Comparison of ENCODE assay signal across 8 cellular contexts in the genomic region with DNA sequence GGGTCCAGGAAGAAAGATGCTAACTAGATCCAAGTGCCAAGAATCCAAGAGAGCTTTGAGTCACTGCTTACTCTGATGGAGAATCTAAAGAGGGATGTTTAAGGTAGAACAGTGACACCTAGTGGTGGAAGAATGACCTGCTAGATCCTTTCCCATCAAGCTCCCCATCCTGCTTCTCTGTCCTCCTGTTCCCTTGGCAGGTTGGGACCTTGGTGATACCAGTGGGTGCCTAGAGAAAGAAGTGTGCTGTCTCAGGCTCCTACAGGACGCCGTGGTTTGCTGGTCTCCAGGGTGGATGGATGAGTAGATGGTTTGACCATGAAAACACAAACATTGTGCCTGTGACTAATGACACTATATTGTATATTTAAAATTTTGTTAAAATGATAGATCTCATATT.
DNase-seq lines count a peak whose midpoint lies in the region; ATAC-seq, FAIRE-seq and TF ChIP-seq lines count a peak whose summit lies in the region.

No MANE protein-coding gene starts in this region.

- no peaks in the 10 kb centered on the region for H3K9me3 ChIP-seq in CD4-positive, CD25-positive, alpha-beta regulatory T cell (ENCODE audit: control insufficient read depth in 2 of 2, low read length in 2 of 2)
- H3K9me3 ChIP-seq in SK-N-SH (no peaks in the 10 kb centered on the region), lung (ENCODE audit: control insufficient read depth in 2 of 2, insufficient read depth in 1 of 2, low read length in 1 of 2) (no peaks in the 10 kb centered on the region)

- POLR2A ChIA-PET in SK-N-SH (lab: Yijun Ruan, JAX): no interaction called here

- H3K27me3 ChIP-seq in CD4-positive, CD25-positive, alpha-beta regulatory T cell (ENCODE audit: control insufficient read depth, insufficient read depth, low read length): no peaks in the 10 kb centered on the region
- H3K27me3 ChIP-seq in SK-N-SH (ENCODE audit: insufficient read depth) (no peaks in the 10 kb centered on the region), lung (ENCODE audit: control insufficient read depth, insufficient read depth) (no peaks in the 10 kb centered on the region)

- H3K79me2 ChIP-seq in SK-N-SH (ENCODE audit: insufficient read depth): no peaks in the 10 kb centered on the region

- TF ChIP-seq CTCF in SK-N-SH (IDR thresholded peaks at IDR 0.05) (peak; percentile 75), lung (IDR thresholded peaks at IDR 0.05; ENCODE audit: control extremely low read depth, extremely low read depth) (peak; percentile 50)

- no peak overlapping the region for H3K4me3 ChIP-seq in CD4-positive, CD25-positive, alpha-beta regulatory T cell (ENCODE audit: low read depth, low read length)
- H3K4me3 ChIP-seq in SK-N-SH (ENCODE audit: low read depth in 2 of 2, low read length in 1 of 2) (peak overlapping the region in 1 of 2 experiments; percentile 29; a peak in 1 of 4 replicates), lung (no peak overlapping the region)

- CTCF ChIA-PET in SK-N-SH (lab: Yijun Ruan, JAX): interaction anchor here (0.6 to 9.2 kb wide), 46 partner anchors 8 to 552 kb away, joined by 3 to 141 read pairs (median 5); no protein-coding TSS in a partner anchor

- H3K4me1 Mint-ChIP-seq in CD4-positive, CD25-positive, alpha-beta regulatory T cell: no peaks in the 10 kb centered on the region
- H3K4me1 Mint-ChIP-seq in effector memory CD8-positive, alpha-beta T cell (ENCODE audit: low read depth in 2 of 2): no peaks in the 10 kb centered on the region

- H3K36me3 Mint-ChIP-seq in CD4-positive, CD25-positive, alpha-beta regulatory T cell: no peaks in the 10 kb centered on the region
- H3K36me3 Mint-ChIP-seq in effector memory CD8-positive, alpha-beta T cell (ENCODE audit: insufficient read depth): no peaks in the 10 kb centered on the region

- H3F3A ChIP-seq in SK-N-SH (replicated peaks; ENCODE audit: insufficient read depth): no peaks in the 10 kb centered on the region

- WGBS in SK-N-SH (ENCODE audit: low lambda C conversion rate): 5% methylated on average over 2 of the region's 2 CpGs
- 11 to 33% methylated on average over 2 of the region's 2 CpGs for WGBS in lung, 2 donors

- H2AFZ ChIP-seq in SK-N-SH (ENCODE audit: low read depth): no peak overlapping the region

- peak; percentile 71 for TF ChIP-seq RAD21 in SK-N-SH (IDR thresholded peaks at IDR 0.05; ENCODE audit: low read length)

- no peaks in the 10 kb centered on the region for H4K20me1 ChIP-seq in SK-N-SH (ENCODE audit: insufficient read depth)

- H3K4me3 Mint-ChIP-seq in CD4-positive, CD25-positive, alpha-beta regulatory T cell: no peak overlapping the region
- no peak overlapping the region for H3K4me3 Mint-ChIP-seq in effector memory CD8-positive, alpha-beta T cell

- H3K4me1 ChIP-seq in CD4-positive, CD25-positive, alpha-beta regulatory T cell (ENCODE audit: control insufficient read depth, insufficient read depth, low read length, poor library complexity, severe bottlenecking): no peaks in the 10 kb centered on the region
- H3K4me1 ChIP-seq in SK-N-SH (ENCODE audit: control insufficient read depth in 1 of 2, insufficient read depth in 2 of 2, low read depth in 1 of 2, low read length in 1 of 2) (0 out of 4 replicates have a peak, but pooled peaks cover 0 to 10% of the 10 kb centered on the region in 2 experiments), lung (ENCODE audit: control insufficient read depth in 2 of 2, insufficient read depth in 2 of 2, low read length in 2 of 2) (no peaks in the 10 kb centered on the region)

- no peak overlapping the region for H3K27ac Mint-ChIP-seq in CD4-positive, CD25-positive, alpha-beta regulatory T cell
- no peak overlapping the region for H3K27ac Mint-ChIP-seq in effector memory CD8-positive, alpha-beta T cell

- no peak for TF ChIP-seq EP300 in SK-N-SH (IDR thresholded peaks at IDR 0.05; ENCODE audit: borderline replicate concordance in 1 of 2, low read depth in 1 of 2, low read length in 1 of 2)

- no peak overlapping the region for H3K9ac ChIP-seq in SK-N-SH

- H3K9me2 ChIP-seq in SK-N-SH: no peaks in the 10 kb centered on the region

- peaks cover 0 to 2% (median 0%) of the 10 kb centered on the region in 7 donors for H3K9me3 Mint-ChIP-seq in CD4-positive, CD25-positive, alpha-beta regulatory T cell
- H3K9me3 Mint-ChIP-seq in effector memory CD8-positive, alpha-beta T cell: no peaks in the 10 kb centered on the region

- FAIRE-seq in GM18507 (lab: Jason Lieb, UNC): peak; percentile 81

- ATAC-seq in CD4-positive, CD25-positive, alpha-beta regulatory T cell (ENCODE audit: low read depth in 2 of 2): no peak
- ATAC-seq in HG02884 (IDR thresholded peaks at IDR 0.05; ENCODE audit: unreplicated experiment) (peak; percentile 90), lung (ENCODE audit: insufficient read depth, low FRiP score) (peak; percentile 73)
- ATAC-seq in effector memory CD8-positive, alpha-beta T cell (replicated peaks): peak; percentile 45

- peaks cover 4% of the 10 kb centered on the region for H3K27me3 Mint-ChIP-seq in CD4-positive, CD25-positive, alpha-beta regulatory T cell
- peaks cover 10 to 36% of the 10 kb centered on the region in 2 donors for H3K27me3 Mint-ChIP-seq in effector memory CD8-positive, alpha-beta T cell

- H3K36me3 ChIP-seq in CD4-positive, CD25-positive, alpha-beta regulatory T cell (ENCODE audit: control insufficient read depth, insufficient read depth, low read length): no peaks in the 10 kb centered on the region
- no peaks in the 10 kb centered on the region for H3K36me3 ChIP-seq in SK-N-SH (replicated peaks in 1 of 2; ENCODE audit: control insufficient read depth in 1 of 2, insufficient read depth in 2 of 2, low read length in 1 of 2)
- no peaks in the 10 kb centered on the region for H3K36me3 ChIP-seq in lung (ENCODE audit: control insufficient read depth in 2 of 2, insufficient read depth in 2 of 2, low read length in 2 of 2)

- H3K27ac ChIP-seq in CD4-positive, CD25-positive, alpha-beta regulatory T cell (ENCODE audit: insufficient read depth, low read length, poor library complexity, severe bottlenecking): no peak overlapping the region
- H3K27ac ChIP-seq in SK-N-SH (ENCODE audit: low read depth in 2 of 2, low read length in 1 of 2) (no peak overlapping the region), lung (ENCODE audit: low read depth in 1 of 2, low read length in 1 of 2) (no peak overlapping the region)

- DNase-seq in CD4-positive, CD25-positive, alpha-beta regulatory T cell: peak in 2 of 3 donors; percentile 38 to 68
- peak; percentile 15 for DNase-seq in GM18507 (ENCODE audit: extremely low spot score, insufficient read length, low read depth)
- DNase-seq in NCI-H128 (lab: John Stamatoyannopoulos, UW; ENCODE audit: unreplicated experiment): peak; percentile 53
- peak; percentile 56 for DNase-seq in SK-N-SH
- peak; percentile 24 to 31 (median 28) for DNase-seq in effector memory CD8-positive, alpha-beta T cell
- peak; percentile 34 for DNase-seq in lung (ENCODE audit: low spot score)
- peak; percentile 50 for DNase-seq in ureter (ENCODE audit: low spot score)

- no peak overlapping the region for H3K4me2 ChIP-seq in SK-N-SH

TF ChIP-seq in SK-N-SH, 30 proteins besides CTCF, POLR2A, EP300 and RAD21:
- TF ChIP-seq, protein P1, sequence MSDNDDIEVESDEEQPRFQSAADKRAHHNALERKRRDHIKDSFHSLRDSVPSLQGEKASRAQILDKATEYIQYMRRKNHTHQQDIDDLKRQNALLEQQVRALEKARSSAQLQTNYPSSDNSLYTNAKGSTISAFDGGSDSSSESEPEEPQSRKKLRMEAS (IDR thresholded peaks at IDR 0.05; ENCODE audit: low read depth): no peak
- TF ChIP-seq SMC3 (IDR thresholded peaks at IDR 0.05; ENCODE audit: low read depth, low read length) (peak; percentile 77), SIN3A (IDR thresholded peaks at IDR 0.05; ENCODE audit: borderline replicate concordance, low read depth, low read length) (no peak)

Comparison
In these comparisons a context has a peak if more than half of its experiments do, and no peak if none do; other contexts are left out.
1. ATAC-seq: peak in HG02884 (single experiment), effector memory CD8-positive, alpha-beta T cell (single experiment) and lung (single experiment); none in CD4-positive, CD25-positive, alpha-beta regulatory T cell (0 of 2).
2. Peak in every context shown above with its lines, with median percentiles within 50 percentile points of each other: DNase-seq.